ENCODE assay signal across 29 cellular contexts in genomic region chr11:133123371-133123770, GRCh38.
"Had no signal": no experiment of that assay in that cellular context is flagged by ENCODE, and none has a peak within 500 bp of the region (broad histone marks: within the 10 kb centered on the region; RNA-seq: fewer than 3 reads in every experiment).

No MANE protein-coding gene starts in this region.

- H3K36me3 ChIP-seq: adrenal gland, gastrocnemius medialis, heart right ventricle had no signal

- H3K4me1 ChIP-seq: adrenal gland, body of pancreas, foreskin keratinocyte, gastrocnemius medialis had no signal

- H3K27me3 ChIP-seq: foreskin keratinocyte, hepatocyte had no signal

- H3K9me3 ChIP-seq: adrenal gland, body of pancreas, gastrocnemius medialis, heart right ventricle had no signal

- H3K4me3 ChIP-seq: adrenal gland, body of pancreas, coronary artery, dorsolateral prefrontal cortex, gastrocnemius medialis, heart right ventricle, hepatocyte had no signal

- H3K27ac ChIP-seq: adrenal gland, body of pancreas, coronary artery, dorsolateral prefrontal cortex, foreskin keratinocyte, gastrocnemius medialis, heart right ventricle, hepatocyte had no signal

- DNase-seq: activated CD4-positive, alpha-beta memory T cell treated with anti-CD3 and anti-CD28 coated beads for 36 hours; activated CD4-positive, alpha-beta T cell treated with anti-CD3 and anti-CD28 coated beads for 36 hours; activated CD4-positive, alpha-beta T cell treated with anti-CD3 and anti-CD28 coated beads, Interleukin-2, amount 10 ng/mL, durations not matched to agents 24 days and 14 days; activated CD4-positive, CD25-positive, alpha-beta regulatory T cell; activated CD4-positive, CD25-positive, alpha-beta regulatory T cell treated with anti-CD3 and anti-CD28 coated beads, Interleukin-2, amount 50 U/mL, for 72 hours; activated CD8-positive, alpha-beta memory T cell treated with anti-CD3 and anti-CD28 coated beads, Interleukin-2, amount 10 ng/mL, durations not matched to agents 7 days and 5 days; activated CD8-positive, alpha-beta memory T cell treated with anti-CD3 and anti-CD28 coated beads, Interleukin-2, amount 50 U/mL, for 4 hours; activated CD8-positive, alpha-beta T cell treated with anti-CD3 and anti-CD28 coated beads, Interleukin-2, amount 10 ng/mL, durations not matched to agents 7 days and 5 days; activated effector memory CD4-positive, alpha-beta T cell treated with anti-CD3 and anti-CD28 coated beads, Interleukin-2, amount 50 U/mL, for 16 hours; activated naive CD4-positive, alpha-beta T cell treated with anti-CD3 and anti-CD28 coated beads for 36 hours; activated naive CD8-positive, alpha-beta T cell treated with anti-CD3 and anti-CD28 coated beads for 36 hours; activated naive CD8-positive, alpha-beta T cell treated with anti-CD3 and anti-CD28 coated beads, Interleukin-2, amount 50 U/mL, for 24 hours; activated T-cell treated with anti-CD3 and anti-CD28 coated beads, Interleukin-2, amount 50 U/mL, for 1 hour; activated T-cell treated with anti-CD3 and anti-CD28 coated beads, Interleukin-2, amount 50 U/mL, for 48 hours; adrenal gland; amygdala; aorta; body of pancreas; cerebellar nuclear complex; effector memory CD4-positive, alpha-beta T cell; endodermal cell; foreskin keratinocyte; gastrocnemius medialis; heart right ventricle; T-helper 17 cell; T1000 had no signal
